Comparison of ENCODE assay signal across 1 cellular context in the genomic region with DNA sequence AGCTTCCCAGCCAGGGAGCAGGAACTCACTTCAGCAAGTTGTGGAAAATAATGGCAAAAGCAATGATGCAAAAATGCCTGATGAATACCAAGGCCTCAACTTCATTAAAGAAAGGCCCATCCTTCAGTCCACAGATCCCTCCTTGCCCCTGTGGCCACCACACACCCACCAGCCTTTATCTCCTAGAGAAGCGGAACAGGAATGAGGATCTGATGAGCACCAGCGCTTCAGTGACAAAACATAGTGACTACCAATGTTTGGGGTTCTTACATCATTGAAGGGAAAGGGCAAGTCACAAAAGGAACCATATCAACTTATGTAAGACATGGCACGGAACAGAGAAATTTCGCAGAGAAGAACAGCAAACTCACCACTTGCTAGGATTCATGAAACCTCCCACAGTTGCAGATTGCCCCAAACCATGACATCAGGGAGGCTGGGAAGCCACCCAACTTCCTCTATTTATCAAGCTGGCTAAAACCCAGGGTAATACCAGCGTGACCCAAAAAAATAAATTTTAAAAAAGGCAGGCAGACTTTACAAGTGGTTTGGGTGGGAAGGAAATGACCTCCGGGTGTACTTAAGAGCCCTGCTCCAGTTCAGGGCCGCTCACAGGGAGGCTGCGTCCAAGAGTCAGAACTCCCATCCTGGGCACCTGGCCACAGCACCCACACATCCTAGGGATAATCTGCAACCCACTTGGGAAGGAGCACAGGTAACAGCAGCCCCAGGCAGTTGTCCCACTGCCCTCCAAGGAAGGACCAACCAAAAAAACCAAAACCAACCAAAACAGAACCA.
TF ChIP-seq lines count a peak whose summit lies in the region.

No MANE protein-coding gene starts in this region.

TF ChIP-seq in HepG2, 621 proteins besides CTCF, POLR2A, EP300 and RAD21 (continued from another document):
- TF ChIP-seq, protein P1, sequence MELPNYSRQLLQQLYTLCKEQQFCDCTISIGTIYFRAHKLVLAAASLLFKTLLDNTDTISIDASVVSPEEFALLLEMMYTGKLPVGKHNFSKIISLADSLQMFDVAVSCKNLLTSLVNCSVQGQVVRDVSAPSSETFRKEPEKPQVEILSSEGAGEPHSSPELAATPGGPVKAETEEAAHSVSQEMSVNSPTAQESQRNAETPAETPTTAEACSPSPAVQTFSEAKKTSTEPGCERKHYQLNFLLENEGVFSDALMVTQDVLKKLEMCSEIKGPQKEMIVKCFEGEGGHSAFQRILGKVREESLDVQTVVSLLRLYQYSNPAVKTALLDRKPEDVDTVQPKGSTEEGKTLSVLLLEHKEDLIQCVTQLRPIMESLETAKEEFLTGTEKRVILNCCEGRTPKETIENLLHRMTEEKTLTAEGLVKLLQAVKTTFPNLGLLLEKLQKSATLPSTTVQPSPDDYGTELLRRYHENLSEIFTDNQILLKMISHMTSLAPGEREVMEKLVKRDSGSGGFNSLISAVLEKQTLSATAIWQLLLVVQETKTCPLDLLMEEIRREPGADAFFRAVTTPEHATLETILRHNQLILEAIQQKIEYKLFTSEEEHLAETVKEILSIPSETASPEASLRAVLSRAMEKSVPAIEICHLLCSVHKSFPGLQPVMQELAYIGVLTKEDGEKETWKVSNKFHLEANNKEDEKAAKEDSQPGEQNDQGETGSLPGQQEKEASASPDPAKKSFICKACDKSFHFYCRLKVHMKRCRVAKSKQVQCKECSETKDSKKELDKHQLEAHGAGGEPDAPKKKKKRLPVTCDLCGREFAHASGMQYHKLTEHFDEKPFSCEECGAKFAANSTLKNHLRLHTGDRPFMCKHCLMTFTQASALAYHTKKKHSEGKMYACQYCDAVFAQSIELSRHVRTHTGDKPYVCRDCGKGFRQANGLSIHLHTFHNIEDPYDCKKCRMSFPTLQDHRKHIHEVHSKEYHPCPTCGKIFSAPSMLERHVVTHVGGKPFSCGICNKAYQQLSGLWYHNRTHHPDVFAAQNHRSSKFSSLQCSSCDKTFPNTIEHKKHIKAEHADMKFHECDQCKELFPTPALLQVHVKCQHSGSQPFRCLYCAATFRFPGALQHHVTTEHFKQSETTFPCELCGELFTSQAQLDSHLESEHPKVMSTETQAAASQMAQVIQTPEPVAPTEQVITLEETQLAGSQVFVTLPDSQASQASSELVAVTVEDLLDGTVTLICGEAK (IDR thresholded peaks at IDR 0.05), result no peak
- TF ChIP-seq, protein P1 (CRISPR knock-in tag; IDR thresholded peaks at IDR 0.05), result no peak
- no peak for TF ChIP-seq HNRNPH1 (optimal IDR thresholded peaks at IDR 0.05; ENCODE audit: low read depth, low read length)
- no peak for TF ChIP-seq KDM6A (CRISPR knock-in tag; IDR thresholded peaks at IDR 0.05; ENCODE audit: low read depth)
- no peak for TF ChIP-seq CHD2 (IDR thresholded peaks at IDR 0.05; ENCODE audit: low read depth, low read length)
- TF ChIP-seq ZNF652 (CRISPR knock-in tag; IDR thresholded peaks at IDR 0.05; ENCODE audit: borderline replicate concordance, low read depth), result no peak
- TF ChIP-seq, protein P2, sequence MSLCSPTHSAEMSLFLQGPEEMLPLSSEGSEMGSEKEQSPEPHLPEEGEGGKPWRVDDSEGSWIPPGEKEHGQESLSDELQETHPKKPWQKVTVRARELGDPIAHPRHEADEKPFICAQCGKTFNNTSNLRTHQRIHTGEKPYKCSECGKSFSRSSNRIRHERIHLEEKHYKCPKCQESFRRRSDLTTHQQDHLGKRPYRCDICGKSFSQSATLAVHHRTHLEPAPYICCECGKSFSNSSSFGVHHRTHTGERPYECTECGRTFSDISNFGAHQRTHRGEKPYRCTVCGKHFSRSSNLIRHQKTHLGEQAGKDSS (CRISPR knock-in tag; IDR thresholded peaks at IDR 0.05; ENCODE audit: borderline replicate concordance, low read depth), result no peak
